1 cellular context compared by ENCODE assay signal in the genomic region with DNA sequence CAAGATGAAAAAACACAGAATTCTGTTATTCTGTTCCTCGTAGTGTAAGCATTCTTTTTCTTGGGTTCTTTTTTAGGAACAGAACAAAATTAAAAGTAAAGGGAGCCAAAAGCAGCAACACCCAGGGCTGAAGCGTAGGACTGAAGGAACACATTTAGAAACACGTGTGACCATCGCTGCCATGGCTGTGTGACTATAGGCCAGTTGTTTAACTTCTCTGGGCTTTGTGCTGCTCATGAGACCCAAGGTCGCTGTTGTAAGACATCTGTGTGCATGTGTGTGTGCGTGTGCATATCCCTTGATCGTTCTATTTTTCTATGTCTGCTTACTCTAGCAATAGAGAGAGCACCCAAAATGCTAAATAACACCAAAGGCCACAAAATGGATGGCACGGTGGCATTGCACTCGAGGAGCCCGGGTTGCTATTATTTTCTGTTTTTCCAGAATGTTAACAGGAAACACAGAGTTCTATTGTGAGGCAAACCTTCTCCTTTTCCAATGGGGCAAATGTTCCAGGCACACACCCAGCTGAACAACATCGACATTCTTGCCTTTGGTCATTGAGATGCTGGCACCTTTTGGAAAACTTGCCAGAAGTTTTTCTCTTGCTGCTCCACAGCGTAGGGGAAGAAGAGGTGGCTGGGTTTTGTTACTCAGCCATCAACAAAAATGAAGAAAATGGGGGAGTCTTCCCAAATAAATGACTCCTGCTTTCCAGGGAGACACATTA.
TF ChIP-seq lines count a peak whose summit lies in the region.

No MANE protein-coding gene starts in this region.

TF ChIP-seq in SK-N-SH, 30 proteins besides CTCF, POLR2A, EP300 and RAD21 (continued from another document):
- TF ChIP-seq, protein P1, sequence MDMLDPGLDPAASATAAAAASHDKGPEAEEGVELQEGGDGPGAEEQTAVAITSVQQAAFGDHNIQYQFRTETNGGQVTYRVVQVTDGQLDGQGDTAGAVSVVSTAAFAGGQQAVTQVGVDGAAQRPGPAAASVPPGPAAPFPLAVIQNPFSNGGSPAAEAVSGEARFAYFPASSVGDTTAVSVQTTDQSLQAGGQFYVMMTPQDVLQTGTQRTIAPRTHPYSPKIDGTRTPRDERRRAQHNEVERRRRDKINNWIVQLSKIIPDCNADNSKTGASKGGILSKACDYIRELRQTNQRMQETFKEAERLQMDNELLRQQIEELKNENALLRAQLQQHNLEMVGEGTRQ (IDR thresholded peaks at IDR 0.05; ENCODE audit: borderline replicate concordance, low read depth, low read length): no peak
- TF ChIP-seq, protein P2, sequence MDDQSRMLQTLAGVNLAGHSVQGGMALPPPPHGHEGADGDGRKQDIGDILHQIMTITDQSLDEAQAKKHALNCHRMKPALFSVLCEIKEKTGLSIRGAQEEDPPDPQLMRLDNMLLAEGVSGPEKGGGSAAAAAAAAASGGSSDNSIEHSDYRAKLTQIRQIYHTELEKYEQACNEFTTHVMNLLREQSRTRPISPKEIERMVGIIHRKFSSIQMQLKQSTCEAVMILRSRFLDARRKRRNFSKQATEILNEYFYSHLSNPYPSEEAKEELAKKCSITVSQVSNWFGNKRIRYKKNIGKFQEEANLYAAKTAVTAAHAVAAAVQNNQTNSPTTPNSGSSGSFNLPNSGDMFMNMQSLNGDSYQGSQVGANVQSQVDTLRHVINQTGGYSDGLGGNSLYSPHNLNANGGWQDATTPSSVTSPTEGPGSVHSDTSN (IDR thresholded peaks at IDR 0.05): no peak
- no peak for TF ChIP-seq CHD2 (IDR thresholded peaks at IDR 0.05; ENCODE audit: low read length, partially characterized antibody)
- TF ChIP-seq JUND (IDR thresholded peaks at IDR 0.05): no peak
- no peak for TF ChIP-seq GATA2 (CRISPR knock-in tag; IDR thresholded peaks at IDR 0.05)
- TF ChIP-seq RXRA (IDR thresholded peaks at IDR 0.05; ENCODE audit: borderline replicate concordance, low read depth): no peak
- TF ChIP-seq SIN3A (IDR thresholded peaks at IDR 0.05; ENCODE audit: borderline replicate concordance, low read depth, low read length): no peak
- no peak for TF ChIP-seq TEAD4 (IDR thresholded peaks at IDR 0.05; ENCODE audit: borderline replicate concordance, insufficient read depth)
- TF ChIP-seq POLR2AphosphoS5 (IDR thresholded peaks at IDR 0.05; ENCODE audit: low read depth, low read length): no peak
- TF ChIP-seq RFX5 (IDR thresholded peaks at IDR 0.05; ENCODE audit: low read length): no peak
- no peak for TF ChIP-seq RCOR1 (IDR thresholded peaks at IDR 0.05; ENCODE audit: low read length)
- TF ChIP-seq TCF12 (IDR thresholded peaks at IDR 0.05): no peak
